14 cellular contexts compared by ENCODE assay signal in the genomic region with DNA sequence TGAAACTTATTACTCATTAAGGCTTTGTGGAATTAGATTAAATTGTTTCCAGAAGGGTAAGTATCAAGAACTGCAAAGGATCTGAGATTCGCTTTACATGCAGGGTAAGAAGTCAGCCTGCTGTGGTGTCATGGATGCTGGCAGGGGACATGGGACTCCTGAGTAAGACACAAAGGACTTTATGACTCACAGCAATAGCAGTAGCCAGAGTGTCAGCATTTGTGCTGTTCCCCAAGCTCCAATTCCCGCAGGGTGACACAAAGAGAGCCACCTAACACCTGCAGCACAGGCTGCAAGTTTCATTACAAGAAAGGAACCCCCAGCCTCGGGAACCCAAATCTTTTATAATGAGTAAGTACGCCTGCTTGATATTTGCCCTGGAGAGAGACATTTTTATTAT.
DNase-seq lines count a peak whose midpoint lies in the region; ATAC-seq and TF ChIP-seq lines count a peak whose summit lies in the region.
"Had no signal": no experiment of that assay in that cellular context is flagged by ENCODE, and none has a peak within 500 bp of the region (broad histone marks: within the 10 kb centered on the region; RNA-seq: fewer than 3 reads in every experiment).

No MANE protein-coding gene starts in this region.

- H3K27ac Mint-ChIP-seq in activated naive CD8-positive, alpha-beta T cell treated with anti-CD3 and anti-CD28 coated beads, Interleukin-2, amount 50 U/mL, for 24 hours: no peak overlapping the region
- no peak overlapping the region for H3K27ac Mint-ChIP-seq in activated naive CD8-positive, alpha-beta T cell treated with anti-CD3 and anti-CD28 coated beads for 36 hours
- H3K27ac Mint-ChIP-seq in endodermal cell: no peak overlapping the region
- no peak overlapping the region for H3K27ac Mint-ChIP-seq in stimulated activated effector memory CD8-positive, alpha-beta T cell treated with anti-CD3 and anti-CD28 coated beads, Interleukin-12 subunit alpha, Interleukin-12 subunit beta, amount 100 ng/mL, for 72 hours

- H3K4me1 ChIP-seq in HUES64 (ENCODE audit: insufficient read depth, low read length) (peaks cover 6% of the 10 kb centered on the region; the same call in 1 of the 2 replicates), endodermal cell (ENCODE audit: control insufficient read depth, insufficient read depth, low read length) (no peaks in the 10 kb centered on the region)

- H3K9ac ChIP-seq in HUES64 (ENCODE audit: low read depth, low read length): no peak overlapping the region
- no peak overlapping the region for H3K9ac ChIP-seq in endodermal cell (ENCODE audit: extremely low read depth, low read length, poor library complexity, severe bottlenecking)

- WGBS in HUES64: 68% methylated on average over 3 of the region's 4 CpGs
- WGBS in endodermal cell (ENCODE audit: insufficient coverage in 1 of 2, insufficient read length in 1 of 2), 2 experiments: 89 to 90% methylated on average over 3 to 4 of the region's 4 CpGs

- H3K27me3 Mint-ChIP-seq in activated naive CD8-positive, alpha-beta T cell treated with anti-CD3 and anti-CD28 coated beads, Interleukin-2, amount 50 U/mL, for 24 hours: peaks cover 28% of the 10 kb centered on the region
- peaks cover 17% of the 10 kb centered on the region for H3K27me3 Mint-ChIP-seq in activated naive CD8-positive, alpha-beta T cell treated with anti-CD3 and anti-CD28 coated beads for 36 hours
- peaks cover 3% of the 10 kb centered on the region for H3K27me3 Mint-ChIP-seq in endodermal cell (ENCODE audit: insufficient read depth)

- H3K9me3 ChIP-seq in HUES64 (ENCODE audit: insufficient read depth, low read depth, low read length) (peaks cover 22% of the 10 kb centered on the region), endodermal cell (ENCODE audit: control insufficient read depth, low read length) (peaks cover 12% of the 10 kb centered on the region)

- H3K9me3 Mint-ChIP-seq in activated naive CD8-positive, alpha-beta T cell treated with anti-CD3 and anti-CD28 coated beads, Interleukin-2, amount 50 U/mL, for 24 hours: peaks cover 10% of the 10 kb centered on the region
- peaks cover 15% of the 10 kb centered on the region for H3K9me3 Mint-ChIP-seq in activated naive CD8-positive, alpha-beta T cell treated with anti-CD3 and anti-CD28 coated beads for 36 hours
- peaks cover 26% of the 10 kb centered on the region for H3K9me3 Mint-ChIP-seq in endodermal cell
- H3K9me3 Mint-ChIP-seq in stimulated activated effector memory CD8-positive, alpha-beta T cell treated with anti-CD3 and anti-CD28 coated beads, Interleukin-12 subunit alpha, Interleukin-12 subunit beta, amount 100 ng/mL, for 72 hours: peaks cover 9% of the 10 kb centered on the region

- no peaks in the 10 kb centered on the region for H3K36me3 Mint-ChIP-seq in activated naive CD8-positive, alpha-beta T cell treated with anti-CD3 and anti-CD28 coated beads, Interleukin-2, amount 50 U/mL, for 24 hours (ENCODE audit: low read depth)
- H3K36me3 Mint-ChIP-seq in activated naive CD8-positive, alpha-beta T cell treated with anti-CD3 and anti-CD28 coated beads for 36 hours: no peaks in the 10 kb centered on the region
- peaks cover 24% of the 10 kb centered on the region for H3K36me3 Mint-ChIP-seq in endodermal cell (ENCODE audit: low read depth)
- H3K36me3 Mint-ChIP-seq in stimulated activated effector memory CD8-positive, alpha-beta T cell treated with anti-CD3 and anti-CD28 coated beads, Interleukin-12 subunit alpha, Interleukin-12 subunit beta, amount 100 ng/mL, for 72 hours: no peaks in the 10 kb centered on the region

- peak; percentile 43 for ATAC-seq in activated naive CD8-positive, alpha-beta T cell treated with anti-CD3 and anti-CD28 coated beads, Interleukin-2, amount 50 U/mL, for 24 hours
- peak; percentile 65 for ATAC-seq in stimulated activated effector memory CD8-positive, alpha-beta T cell treated with anti-CD3 and anti-CD28 coated beads, Interleukin-12 subunit alpha, Interleukin-12 subunit beta, amount 100 ng/mL, for 72 hours

- H3K27me3 ChIP-seq in HUES64 (ENCODE audit: insufficient read depth, low read length) (no peaks in the 10 kb centered on the region), endodermal cell (ENCODE audit: control insufficient read depth, insufficient read depth, low read length, poor library complexity, severe bottlenecking) (no peaks in the 10 kb centered on the region)

- H3K4me3 ChIP-seq in HUES64 (ENCODE audit: low read length) (no peak overlapping the region), endodermal cell (ENCODE audit: low read length) (no peak overlapping the region)

- H3K4me1 Mint-ChIP-seq in activated naive CD8-positive, alpha-beta T cell treated with anti-CD3 and anti-CD28 coated beads, Interleukin-2, amount 50 U/mL, for 24 hours: no peaks in the 10 kb centered on the region
- H3K4me1 Mint-ChIP-seq in activated naive CD8-positive, alpha-beta T cell treated with anti-CD3 and anti-CD28 coated beads for 36 hours: no peaks in the 10 kb centered on the region
- H3K4me1 Mint-ChIP-seq in endodermal cell: no peaks in the 10 kb centered on the region
- H3K4me1 Mint-ChIP-seq in stimulated activated effector memory CD8-positive, alpha-beta T cell treated with anti-CD3 and anti-CD28 coated beads, Interleukin-12 subunit alpha, Interleukin-12 subunit beta, amount 100 ng/mL, for 72 hours: no peaks in the 10 kb centered on the region

- no peak overlapping the region for H3K4me3 Mint-ChIP-seq in activated naive CD8-positive, alpha-beta T cell treated with anti-CD3 and anti-CD28 coated beads, Interleukin-2, amount 50 U/mL, for 24 hours
- no peak overlapping the region for H3K4me3 Mint-ChIP-seq in activated naive CD8-positive, alpha-beta T cell treated with anti-CD3 and anti-CD28 coated beads for 36 hours
- H3K4me3 Mint-ChIP-seq in endodermal cell: no peak overlapping the region
- H3K4me3 Mint-ChIP-seq in stimulated activated effector memory CD8-positive, alpha-beta T cell treated with anti-CD3 and anti-CD28 coated beads, Interleukin-12 subunit alpha, Interleukin-12 subunit beta, amount 100 ng/mL, for 72 hours: no peak overlapping the region

- no peak for TF ChIP-seq CTCF in endodermal cell (conservative IDR thresholded peaks at IDR 0.05)

- peak overlapping the region; percentile 49; the same call in 1 of the 2 replicates for H3K27ac ChIP-seq in HUES64 (ENCODE audit: low read depth, low read length)
- no peak overlapping the region for H3K27ac ChIP-seq in endodermal cell (ENCODE audit: low read depth, low read length)

- DNase-seq in activated naive CD8-positive, alpha-beta T cell treated with anti-CD3 and anti-CD28 coated beads, Interleukin-2, amount 50 U/mL, for 24 hours: no peak
- DNase-seq in activated naive CD8-positive, alpha-beta T cell treated with anti-CD3 and anti-CD28 coated beads for 36 hours: no peak
- peak; percentile 55 for DNase-seq in endodermal cell
- no peak for DNase-seq in stimulated activated effector memory CD8-positive, alpha-beta T cell treated with anti-CD3 and anti-CD28 coated beads, Interleukin-12 subunit alpha, Interleukin-12 subunit beta, amount 100 ng/mL, for 72 hours (ENCODE audit: low spot score in 2 of 2)
- DNase-seq in NCI-H2196 (lab: John Stamatoyannopoulos, UW; ENCODE audit: unreplicated experiment): no peak
- DNase-seq in putamen (ENCODE audit: low spot score): no peak
- DNase-seq: COR-L47, GF-D8, H7, NCI-H1092 treated with DMSO at 0.1 percent for 48 hours, NCI-H2081 treated with DMSO at 0.1 percent for 48 hours, NCI-H510A treated with DMSO at 0.1 percent for 48 hours, Right ventricle myocardium superior had no signal

- no peaks in the 10 kb centered on the region for H3K36me3 ChIP-seq in HUES64 (ENCODE audit: insufficient read depth, low read length)
- no peaks in the 10 kb centered on the region for H3K36me3 ChIP-seq in endodermal cell (ENCODE audit: control insufficient read depth, insufficient read depth, low read length)
